In the genomic region with DNA sequence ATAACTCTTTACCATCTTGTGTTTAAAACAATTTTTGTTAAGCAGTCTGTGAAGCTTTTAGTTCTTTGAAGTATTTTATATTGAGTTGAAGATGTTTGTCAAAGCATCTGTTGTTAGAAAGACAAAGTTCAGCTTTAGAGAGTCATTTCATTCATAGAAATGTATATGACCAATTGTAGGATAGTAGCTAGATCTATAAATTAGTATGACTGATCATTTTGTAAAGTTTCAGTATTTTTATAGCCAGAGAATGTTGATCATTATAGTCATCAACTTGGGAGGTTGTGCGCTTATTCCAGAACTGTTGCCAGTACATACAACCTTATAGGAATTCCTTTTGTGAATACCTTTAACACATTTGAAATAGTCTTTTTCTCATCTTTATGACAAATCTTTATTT, we compare ENCODE assay signal across 21 cellular contexts. TPM values are rescaled to one million over a fixed set of nuclear protein-coding genes. Genes with fewer than 3 reads are reported as not detected.
DNase-seq lines count a peak whose midpoint lies in the region; ATAC-seq, FAIRE-seq and TF ChIP-seq lines count a peak whose summit lies in the region.
"Had no signal": no experiment of that assay in that cellular context is flagged by ENCODE, and none has a peak within 500 bp of the region (broad histone marks: within the 10 kb centered on the region; RNA-seq: fewer than 3 reads in every experiment).

No MANE protein-coding gene starts in this region.

- H3K4me1 Mint-ChIP-seq in activated CD8-positive, alpha-beta T cell treated with anti-CD3 and anti-CD28 coated beads for 36 hours (ENCODE audit: low read depth), result peaks cover 50% of the 10 kb centered on the region
- peaks cover 44% of the 10 kb centered on the region for H3K4me1 Mint-ChIP-seq in activated CD8-positive, alpha-beta T cell treated with anti-CD3 and anti-CD28 coated beads, Interleukin-2, amount 10 ng/mL, durations not matched to agents 7 days and 5 days (ENCODE audit: low read depth)
- H3K4me1 Mint-ChIP-seq in activated naive CD8-positive, alpha-beta T cell (ENCODE audit: low read depth), result peaks cover 71% of the 10 kb centered on the region
- H3K4me1 Mint-ChIP-seq in mesothelial cell of epicardium, result peaks cover 44% of the 10 kb centered on the region

- H4K20me1 ChIP-seq in osteoblast (ENCODE audit: insufficient read depth, low read length), result peaks cover 79% of the 10 kb centered on the region

- DNase-seq in activated CD8-positive, alpha-beta T cell treated with anti-CD3 and anti-CD28 coated beads for 36 hours, result no peak
- no peak for DNase-seq in activated CD8-positive, alpha-beta T cell treated with anti-CD3 and anti-CD28 coated beads, Interleukin-2, amount 10 ng/mL, durations not matched to agents 7 days and 5 days
- DNase-seq in osteoblast (ENCODE audit: insufficient read length, low spot score, missing footprints) (peak; percentile 42), HTR-8/SVneo (ENCODE audit: insufficient read length, low spot score) (no peak), mesothelial cell of epicardium (ENCODE audit: low spot score in 2 of 2, unreplicated experiment in 2 of 2) (no peak), upper lobe of right lung (no peak)
- DNase-seq: aorta, heart right ventricle, HFFc6, islet precursor cell, NCI-H1092, NCI-H2107, NCI-H69, nephron progenitor cell, trophoblast cell had no signal

- intact Hi-C loops in activated CD8-positive, alpha-beta T cell treated with anti-CD3 and anti-CD28 coated beads for 36 hours (cut with micrococcal nuclease), result no loop called here
- intact Hi-C loops in upper lobe of right lung (cut with DNase I), result no loop called here

- H3K79me2 ChIP-seq in osteoblast (ENCODE audit: insufficient read depth, low read length), result peaks cover 100% of the 10 kb centered on the region

- no peak overlapping the region for H2AFZ ChIP-seq in osteoblast (ENCODE audit: low read length)

- H3K27ac Mint-ChIP-seq in activated CD8-positive, alpha-beta T cell treated with anti-CD3 and anti-CD28 coated beads for 36 hours, result peak overlapping the region; percentile 72
- H3K27ac Mint-ChIP-seq in activated CD8-positive, alpha-beta T cell treated with anti-CD3 and anti-CD28 coated beads, Interleukin-2, amount 10 ng/mL, durations not matched to agents 7 days and 5 days, result no peak overlapping the region
- H3K27ac Mint-ChIP-seq in activated naive CD8-positive, alpha-beta T cell, result peak overlapping the region; percentile 58
- no peak overlapping the region for H3K27ac Mint-ChIP-seq in mesothelial cell of epicardium
- H3K27ac Mint-ChIP-seq: HFFc6, nephron progenitor cell had no signal

- no peak overlapping the region for H3K4me2 ChIP-seq in osteoblast (ENCODE audit: insufficient read depth, low read length)

- peak overlapping the region; percentile 49 for H3K4me3 Mint-ChIP-seq in activated CD8-positive, alpha-beta T cell treated with anti-CD3 and anti-CD28 coated beads for 36 hours
- no peak overlapping the region for H3K4me3 Mint-ChIP-seq in activated CD8-positive, alpha-beta T cell treated with anti-CD3 and anti-CD28 coated beads, Interleukin-2, amount 10 ng/mL, durations not matched to agents 7 days and 5 days
- peak overlapping the region; percentile 53 for H3K4me3 Mint-ChIP-seq in activated naive CD8-positive, alpha-beta T cell
- no peak overlapping the region for H3K4me3 Mint-ChIP-seq in mesothelial cell of epicardium
- H3K4me3 Mint-ChIP-seq: HFFc6, nephron progenitor cell had no signal

- H3K4me3 ChIP-seq in osteoblast (ENCODE audit: insufficient read depth, low read length), result no peak overlapping the region
- no peak overlapping the region for H3K4me3 ChIP-seq in upper lobe of right lung
- H3K4me3 ChIP-seq: A549, heart right ventricle, lung, prostate gland had no signal

- H3K27me3 ChIP-seq in osteoblast (ENCODE audit: insufficient read depth, low read length) (no peaks in the 10 kb centered on the region), upper lobe of right lung (no peaks in the 10 kb centered on the region)
- H3K27me3 ChIP-seq: heart right ventricle had no signal

- H3K4me1 ChIP-seq in osteoblast (ENCODE audit: insufficient read depth, low read length) (peaks cover 19% of the 10 kb centered on the region), upper lobe of right lung (peaks cover 56% of the 10 kb centered on the region)
- H3K4me1 ChIP-seq: prostate gland had no signal

- H3K36me3 Mint-ChIP-seq in activated CD8-positive, alpha-beta T cell treated with anti-CD3 and anti-CD28 coated beads for 36 hours (ENCODE audit: low read depth), result peaks cover 14% of the 10 kb centered on the region
- H3K36me3 Mint-ChIP-seq in activated CD8-positive, alpha-beta T cell treated with anti-CD3 and anti-CD28 coated beads, Interleukin-2, amount 10 ng/mL, durations not matched to agents 7 days and 5 days (ENCODE audit: low read depth), result peaks cover 22% of the 10 kb centered on the region
- H3K36me3 Mint-ChIP-seq in activated naive CD8-positive, alpha-beta T cell, result peaks cover 3% of the 10 kb centered on the region
- H3K36me3 Mint-ChIP-seq in mesothelial cell of epicardium, result peaks cover 5% of the 10 kb centered on the region

- ATAC-seq in activated CD8-positive, alpha-beta T cell treated with anti-CD3 and anti-CD28 coated beads for 36 hours, result no peak
- ATAC-seq in activated CD8-positive, alpha-beta T cell treated with anti-CD3 and anti-CD28 coated beads, Interleukin-2, amount 10 ng/mL, durations not matched to agents 7 days and 5 days, result no peak
- ATAC-seq in HG02610 (IDR thresholded peaks at IDR 0.05; ENCODE audit: unreplicated experiment) (peak; percentile 15), upper lobe of right lung (no peak)
- ATAC-seq: A549, heart right ventricle, Panc1 had no signal

- H3K27ac ChIP-seq in osteoblast (ENCODE audit: low read depth, low read length) (no peak overlapping the region), upper lobe of right lung (no peak overlapping the region)
- H3K27ac ChIP-seq: A549, prostate gland had no signal

- CTCF ChIA-PET in activated CD8-positive, alpha-beta T cell treated with anti-CD3 and anti-CD28 coated beads for 36 hours (lab: Charles Lee), result interaction anchor here (1.2 kb wide), 1 partner anchor 142 kb away, joined by 3 read pairs; no protein-coding TSS in a partner anchor
- CTCF ChIA-PET in activated CD8-positive, alpha-beta T cell treated with anti-CD3 and anti-CD28 coated beads, Interleukin-2, amount 10 ng/mL, durations not matched to agents 7 days and 5 days (lab: Charles Lee), result interaction anchor here (0.6 kb wide), 1 partner anchor 489 kb away, joined by 4 read pairs; the partner anchor contains the start of gene NUP155

- no peaks in the 10 kb centered on the region for H3K9me3 Mint-ChIP-seq in activated CD8-positive, alpha-beta T cell treated with anti-CD3 and anti-CD28 coated beads for 36 hours
- no peaks in the 10 kb centered on the region for H3K9me3 Mint-ChIP-seq in activated CD8-positive, alpha-beta T cell treated with anti-CD3 and anti-CD28 coated beads, Interleukin-2, amount 10 ng/mL, durations not matched to agents 7 days and 5 days (ENCODE audit: insufficient read depth)
- no peaks in the 10 kb centered on the region for H3K9me3 Mint-ChIP-seq in activated naive CD8-positive, alpha-beta T cell (ENCODE audit: low read depth)
- H3K9me3 Mint-ChIP-seq in mesothelial cell of epicardium, result no peaks in the 10 kb centered on the region
- H3K9me3 Mint-ChIP-seq: HFFc6, nephron progenitor cell had no signal

- no peak for FAIRE-seq in HTR-8/SVneo (lab: Jason Lieb, UNC)
- FAIRE-seq: A549 had no signal

- POLR2A ChIA-PET in activated CD8-positive, alpha-beta T cell treated with anti-CD3 and anti-CD28 coated beads for 36 hours (lab: Charles Lee), result no interaction called here
- POLR2A ChIA-PET in activated CD8-positive, alpha-beta T cell treated with anti-CD3 and anti-CD28 coated beads, Interleukin-2, amount 10 ng/mL, durations not matched to agents 7 days and 5 days (lab: Charles Lee), result no interaction called here

- H3K36me3 ChIP-seq in osteoblast (ENCODE audit: insufficient read depth, low read length) (no peaks in the 10 kb centered on the region), upper lobe of right lung (no peaks in the 10 kb centered on the region)
- H3K36me3 ChIP-seq: prostate gland had no signal

- no peaks in the 10 kb centered on the region for H3K27me3 Mint-ChIP-seq in activated CD8-positive, alpha-beta T cell treated with anti-CD3 and anti-CD28 coated beads for 36 hours
- H3K27me3 Mint-ChIP-seq in activated CD8-positive, alpha-beta T cell treated with anti-CD3 and anti-CD28 coated beads, Interleukin-2, amount 10 ng/mL, durations not matched to agents 7 days and 5 days (ENCODE audit: low read depth), result no peaks in the 10 kb centered on the region
- no peaks in the 10 kb centered on the region for H3K27me3 Mint-ChIP-seq in activated naive CD8-positive, alpha-beta T cell
- H3K27me3 Mint-ChIP-seq in mesothelial cell of epicardium (ENCODE audit: low read depth), result no peaks in the 10 kb centered on the region

- no peak for TF ChIP-seq CTCF in activated CD8-positive, alpha-beta T cell treated with anti-CD3 and anti-CD28 coated beads for 36 hours (IDR thresholded peaks at IDR 0.05)
- no peak for TF ChIP-seq CTCF in osteoblast (IDR thresholded peaks at IDR 0.05; ENCODE audit: extremely low read depth, low read depth, low read length)
- TF ChIP-seq CTCF in mesothelial cell of epicardium (IDR thresholded peaks at IDR 0.05; ENCODE audit: unreplicated experiment), result no peak
- TF ChIP-seq CTCF in upper lobe of right lung (IDR thresholded peaks at IDR 0.05), result no peak

- H3K9me3 ChIP-seq in osteoblast (ENCODE audit: low read depth, low read length) (no peaks in the 10 kb centered on the region), upper lobe of right lung (no peaks in the 10 kb centered on the region)
- H3K9me3 ChIP-seq: A549, heart right ventricle, prostate gland had no signal

RNA-seq across cellular contexts. Expression of gene NIPBL, which starts 5.2 kb away (rescaled TPM):
- total RNA-seq in activated CD8-positive, alpha-beta T cell treated with anti-CD3 and anti-CD28 coated beads for 36 hours, result 10 to 100 TPM; 39.6 to 40.2 TPM
- 10 to 100 TPM; 54.1 to 55.9 TPM for total RNA-seq in activated CD8-positive, alpha-beta T cell treated with anti-CD3 and anti-CD28 coated beads, Interleukin-2, amount 10 ng/mL, durations not matched to agents 7 days and 5 days
- total RNA-seq in osteoblast (22.8 and 29.5 TPM in 2 replicates), mesothelial cell of epicardium (84.0 to 92.2 TPM (median 88.6 TPM) in 3 replicates), upper lobe of right lung (63.0 TPM)

Comparison
In these comparisons a context has a peak if more than half of its experiments do, and no peak if none do; other contexts are left out.
1. H3K27ac Mint-ChIP-seq: peak in activated CD8-positive, alpha-beta T cell treated with anti-CD3 and anti-CD28 coated beads for 36 hours (single experiment) and activated naive CD8-positive, alpha-beta T cell (single experiment); none in activated CD8-positive, alpha-beta T cell treated with anti-CD3 and anti-CD28 coated beads, Interleukin-2, amount 10 ng/mL, durations not matched to agents 7 days and 5 days (single experiment) and mesothelial cell of epicardium (single experiment).
2. H3K4me3 Mint-ChIP-seq: peak in activated CD8-positive, alpha-beta T cell treated with anti-CD3 and anti-CD28 coated beads for 36 hours (single experiment) and activated naive CD8-positive, alpha-beta T cell (single experiment); none in activated CD8-positive, alpha-beta T cell treated with anti-CD3 and anti-CD28 coated beads, Interleukin-2, amount 10 ng/mL, durations not matched to agents 7 days and 5 days (single experiment) and mesothelial cell of epicardium (single experiment).